In the genomic region with DNA sequence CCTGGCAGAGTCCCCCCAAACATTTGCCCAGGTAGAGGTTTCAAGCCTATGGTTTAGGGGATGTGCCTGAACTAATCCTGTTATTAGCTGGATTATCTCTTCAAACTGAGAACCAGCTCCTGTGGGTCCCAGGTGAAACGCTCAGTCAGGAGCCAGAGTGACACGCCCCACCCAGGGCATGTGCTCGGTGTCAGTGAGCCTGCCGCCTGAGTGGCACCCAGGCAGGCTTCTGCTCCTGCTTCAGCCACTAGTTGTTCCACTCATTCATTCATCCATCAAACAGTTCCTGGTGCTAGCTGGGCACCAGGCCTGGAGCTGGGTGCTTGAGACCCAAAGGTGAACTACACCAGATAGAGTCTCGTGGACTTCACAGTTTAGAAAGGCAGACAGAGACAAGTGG, we compare ENCODE assay signal across 20 cellular contexts.
"Had no signal": no experiment of that assay in that cellular context is flagged by ENCODE, and none has a peak within 500 bp of the region (broad histone marks: within the 10 kb centered on the region; RNA-seq: fewer than 3 reads in every experiment).

No MANE protein-coding gene starts in this region.

- H3K27ac ChIP-seq: colonic mucosa, epithelial cell of prostate, esophagus muscularis mucosa, foreskin keratinocyte, gastroesophageal sphincter, heart left ventricle, hepatocyte, left lung, lower lobe of right lung had no signal

- DNase-seq: colonic mucosa; cortex of kidney; effector CD8-positive, alpha-beta T cell; effector memory CD8-positive, alpha-beta T cell; foreskin keratinocyte; heart left ventricle; hypothalamus; immature natural killer cell; islet precursor cell; left cardiac atrium; left lung; left ventricle myocardium superior; lower lobe of right lung; mesenchymal stem cell; mucosa of descending colon; naive B cell had no signal

- H2AFZ ChIP-seq: hepatocyte had no signal

- H3K9me3 ChIP-seq: colonic mucosa, mucosa of descending colon had no signal

- H3K36me3 ChIP-seq: colonic mucosa, esophagus muscularis mucosa, gastroesophageal sphincter, heart left ventricle, left lung, lower lobe of right lung had no signal

- H3K4me1 ChIP-seq: colonic mucosa, esophagus muscularis mucosa, foreskin keratinocyte, gastroesophageal sphincter, heart left ventricle, left lung, lower lobe of right lung had no signal

- ATAC-seq: effector memory CD8-positive, alpha-beta T cell; foreskin keratinocyte; gastroesophageal sphincter; heart left ventricle; left cardiac atrium; left lung; left ventricle myocardium superior; lower lobe of right lung had no signal

- H3K4me3 ChIP-seq: colonic mucosa, esophagus muscularis mucosa, gastroesophageal sphincter, heart left ventricle, hepatocyte, left lung, lower lobe of right lung, mucosa of descending colon had no signal

- H3K4me2 ChIP-seq: hepatocyte had no signal

- H3K27me3 ChIP-seq: colonic mucosa, gastroesophageal sphincter, hepatocyte had no signal
